ENCODE assay signal across 1 cellular context in the genomic region with DNA sequence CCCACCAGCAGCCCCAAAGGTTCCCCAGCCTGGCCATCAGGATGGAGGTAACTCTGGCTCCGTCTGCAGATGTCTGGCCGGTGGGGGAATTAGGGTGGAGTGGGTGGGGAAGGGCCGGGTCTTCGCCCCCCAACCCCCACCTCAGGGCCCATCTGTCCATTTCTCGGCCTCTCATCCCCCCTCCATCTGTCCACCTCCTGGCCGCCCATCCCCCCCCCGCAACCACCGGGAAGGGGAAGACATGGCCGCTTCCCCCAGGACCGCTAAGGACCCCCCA.
TF ChIP-seq lines count a peak whose summit lies in the region.

No MANE protein-coding gene starts in this region.

TF ChIP-seq in IMR-90, 13 proteins besides CTCF, POLR2A, EP300 and RAD21:
- TF ChIP-seq CEBPB (IDR thresholded peaks at IDR 0.05; ENCODE audit: low read depth, low read length): no peak
- TF ChIP-seq, protein P1, sequence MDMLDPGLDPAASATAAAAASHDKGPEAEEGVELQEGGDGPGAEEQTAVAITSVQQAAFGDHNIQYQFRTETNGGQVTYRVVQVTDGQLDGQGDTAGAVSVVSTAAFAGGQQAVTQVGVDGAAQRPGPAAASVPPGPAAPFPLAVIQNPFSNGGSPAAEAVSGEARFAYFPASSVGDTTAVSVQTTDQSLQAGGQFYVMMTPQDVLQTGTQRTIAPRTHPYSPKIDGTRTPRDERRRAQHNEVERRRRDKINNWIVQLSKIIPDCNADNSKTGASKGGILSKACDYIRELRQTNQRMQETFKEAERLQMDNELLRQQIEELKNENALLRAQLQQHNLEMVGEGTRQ (IDR thresholded peaks at IDR 0.05; ENCODE audit: low read depth, low read length): no peak
- TF ChIP-seq, protein P2, sequence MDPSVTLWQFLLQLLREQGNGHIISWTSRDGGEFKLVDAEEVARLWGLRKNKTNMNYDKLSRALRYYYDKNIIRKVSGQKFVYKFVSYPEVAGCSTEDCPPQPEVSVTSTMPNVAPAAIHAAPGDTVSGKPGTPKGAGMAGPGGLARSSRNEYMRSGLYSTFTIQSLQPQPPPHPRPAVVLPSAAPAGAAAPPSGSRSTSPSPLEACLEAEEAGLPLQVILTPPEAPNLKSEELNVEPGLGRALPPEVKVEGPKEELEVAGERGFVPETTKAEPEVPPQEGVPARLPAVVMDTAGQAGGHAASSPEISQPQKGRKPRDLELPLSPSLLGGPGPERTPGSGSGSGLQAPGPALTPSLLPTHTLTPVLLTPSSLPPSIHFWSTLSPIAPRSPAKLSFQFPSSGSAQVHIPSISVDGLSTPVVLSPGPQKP (IDR thresholded peaks at IDR 0.05; ENCODE audit: borderline replicate concordance, low read depth, low read length): no peak
- no peak for TF ChIP-seq FOS (IDR thresholded peaks at IDR 0.05; ENCODE audit: low read depth, low read length)
- TF ChIP-seq MAZ (IDR thresholded peaks at IDR 0.05; ENCODE audit: borderline replicate concordance, low read depth, low read length): no peak
- TF ChIP-seq NFE2L2 (IDR thresholded peaks at IDR 0.05; ENCODE audit: low read depth, low read length): no peak
- TF ChIP-seq SMC3 (IDR thresholded peaks at IDR 0.05; ENCODE audit: low read depth, low read length): no peak
- TF ChIP-seq CHD1 (IDR thresholded peaks at IDR 0.05; ENCODE audit: low read depth, low read length): no peak
- TF ChIP-seq RFX5 (IDR thresholded peaks at IDR 0.05; ENCODE audit: low read depth, low read length): no peak
- no peak for TF ChIP-seq MXI1 (IDR thresholded peaks at IDR 0.05; ENCODE audit: borderline replicate concordance, low read depth, low read length)
- no peak for TF ChIP-seq MAFK (IDR thresholded peaks at IDR 0.05; ENCODE audit: low read depth, low read length)
- no peak for TF ChIP-seq RCOR1 (IDR thresholded peaks at IDR 0.05; ENCODE audit: insufficient replicate concordance, low read length)
- TF ChIP-seq BHLHE40 (IDR thresholded peaks at IDR 0.05; ENCODE audit: low read depth, low read length): no peak
